1 cellular context compared by ENCODE assay signal in genomic region chr12:121209629-121210572, GRCh38.
TF ChIP-seq lines count a peak whose summit lies in the region.

A gene with protein sequence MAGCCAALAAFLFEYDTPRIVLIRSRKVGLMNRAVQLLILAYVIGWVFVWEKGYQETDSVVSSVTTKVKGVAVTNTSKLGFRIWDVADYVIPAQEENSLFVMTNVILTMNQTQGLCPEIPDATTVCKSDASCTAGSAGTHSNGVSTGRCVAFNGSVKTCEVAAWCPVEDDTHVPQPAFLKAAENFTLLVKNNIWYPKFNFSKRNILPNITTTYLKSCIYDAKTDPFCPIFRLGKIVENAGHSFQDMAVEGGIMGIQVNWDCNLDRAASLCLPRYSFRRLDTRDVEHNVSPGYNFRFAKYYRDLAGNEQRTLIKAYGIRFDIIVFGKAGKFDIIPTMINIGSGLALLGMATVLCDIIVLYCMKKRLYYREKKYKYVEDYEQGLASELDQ (plus strand): TSS chr12:121210129. CDS start chr12:121210165, 36 bp downstream.

TF ChIP-seq in K562, 482 proteins besides CTCF, POLR2A, EP300 and RAD21 (continued from another document and continues in another):
- TF ChIP-seq ZNF609 (CRISPR knock-in tag; IDR thresholded peaks at IDR 0.05; ENCODE audit: borderline replicate concordance) = peak; percentile 42; the same call in 1 of the 2 replicates
- TF ChIP-seq DPF2 (IDR thresholded peaks at IDR 0.05) = 0 out of 2 replicates have a peak, but pooled peaks have one; percentile 34
- TF ChIP-seq ZNF143 (CRISPR knock-in tag; IDR thresholded peaks at IDR 0.05) = no peak
- TF ChIP-seq, protein P1, sequence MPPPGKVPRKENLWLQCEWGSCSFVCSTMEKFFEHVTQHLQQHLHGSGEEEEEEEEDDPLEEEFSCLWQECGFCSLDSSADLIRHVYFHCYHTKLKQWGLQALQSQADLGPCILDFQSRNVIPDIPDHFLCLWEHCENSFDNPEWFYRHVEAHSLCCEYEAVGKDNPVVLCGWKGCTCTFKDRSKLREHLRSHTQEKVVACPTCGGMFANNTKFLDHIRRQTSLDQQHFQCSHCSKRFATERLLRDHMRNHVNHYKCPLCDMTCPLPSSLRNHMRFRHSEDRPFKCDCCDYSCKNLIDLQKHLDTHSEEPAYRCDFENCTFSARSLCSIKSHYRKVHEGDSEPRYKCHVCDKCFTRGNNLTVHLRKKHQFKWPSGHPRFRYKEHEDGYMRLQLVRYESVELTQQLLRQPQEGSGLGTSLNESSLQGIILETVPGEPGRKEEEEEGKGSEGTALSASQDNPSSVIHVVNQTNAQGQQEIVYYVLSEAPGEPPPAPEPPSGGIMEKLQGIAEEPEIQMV (tag; conservative IDR thresholded peaks at IDR 0.05; ENCODE audit: low read depth) = peak; percentile 46; the same call in 1 of the 2 replicates
- no peak for TF ChIP-seq SREBF1 (IDR thresholded peaks at IDR 0.05; ENCODE audit: borderline replicate concordance, low read depth, low read length)
- no peak for TF ChIP-seq ZNF778 (CRISPR knock-in tag; IDR thresholded peaks at IDR 0.05)
- TF ChIP-seq ZNF436 (CRISPR knock-in tag; IDR thresholded peaks at IDR 0.05) = no peak
- TF ChIP-seq CXXC5 (CRISPR knock-in tag; IDR thresholded peaks at IDR 0.05) = peak; percentile 90
- TF ChIP-seq NFE2 (IDR thresholded peaks at IDR 0.05; ENCODE audit: low read depth) = no peak
- no peak for TF ChIP-seq PTBP1 (IDR thresholded peaks at IDR 0.05; ENCODE audit: low read depth, low read length)
- TF ChIP-seq, protein P2, sequence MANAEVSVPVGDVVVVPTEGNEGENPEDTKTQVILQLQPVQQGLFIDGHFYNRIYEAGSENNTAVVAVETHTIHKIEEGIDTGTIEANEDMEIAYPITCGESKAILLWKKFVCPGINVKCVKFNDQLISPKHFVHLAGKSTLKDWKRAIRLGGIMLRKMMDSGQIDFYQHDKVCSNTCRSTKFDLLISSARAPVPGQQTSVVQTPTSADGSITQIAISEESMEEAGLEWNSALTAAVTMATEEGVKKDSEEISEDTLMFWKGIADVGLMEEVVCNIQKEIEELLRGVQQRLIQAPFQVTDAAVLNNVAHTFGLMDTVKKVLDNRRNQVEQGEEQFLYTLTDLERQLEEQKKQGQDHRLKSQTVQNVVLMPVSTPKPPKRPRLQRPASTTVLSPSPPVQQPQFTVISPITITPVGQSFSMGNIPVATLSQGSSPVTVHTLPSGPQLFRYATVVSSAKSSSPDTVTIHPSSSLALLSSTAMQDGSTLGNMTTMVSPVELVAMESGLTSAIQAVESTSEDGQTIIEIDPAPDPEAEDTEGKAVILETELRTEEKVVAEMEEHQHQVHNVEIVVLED (CRISPR knock-in tag; IDR thresholded peaks at IDR 0.05) = peak; percentile 78
- TF ChIP-seq SIN3B (IDR thresholded peaks at IDR 0.05; ENCODE audit: low read depth) = no peak
- peak; percentile 40; the same call in 1 of the 2 replicates for TF ChIP-seq ETS1 (conservative IDR thresholded peaks at IDR 0.05; ENCODE audit: control insufficient read depth, low read depth, low read length)
- TF ChIP-seq SMC3 (conservative IDR thresholded peaks at IDR 0.05; ENCODE audit: insufficient read depth, low read depth, low read length) = 0 out of 2 replicates have a peak, but pooled peaks have one; percentile 4
- no peak for TF ChIP-seq SIRT6 (IDR thresholded peaks at IDR 0.05; ENCODE audit: low read depth, low read length)
- TF ChIP-seq, protein P3, sequence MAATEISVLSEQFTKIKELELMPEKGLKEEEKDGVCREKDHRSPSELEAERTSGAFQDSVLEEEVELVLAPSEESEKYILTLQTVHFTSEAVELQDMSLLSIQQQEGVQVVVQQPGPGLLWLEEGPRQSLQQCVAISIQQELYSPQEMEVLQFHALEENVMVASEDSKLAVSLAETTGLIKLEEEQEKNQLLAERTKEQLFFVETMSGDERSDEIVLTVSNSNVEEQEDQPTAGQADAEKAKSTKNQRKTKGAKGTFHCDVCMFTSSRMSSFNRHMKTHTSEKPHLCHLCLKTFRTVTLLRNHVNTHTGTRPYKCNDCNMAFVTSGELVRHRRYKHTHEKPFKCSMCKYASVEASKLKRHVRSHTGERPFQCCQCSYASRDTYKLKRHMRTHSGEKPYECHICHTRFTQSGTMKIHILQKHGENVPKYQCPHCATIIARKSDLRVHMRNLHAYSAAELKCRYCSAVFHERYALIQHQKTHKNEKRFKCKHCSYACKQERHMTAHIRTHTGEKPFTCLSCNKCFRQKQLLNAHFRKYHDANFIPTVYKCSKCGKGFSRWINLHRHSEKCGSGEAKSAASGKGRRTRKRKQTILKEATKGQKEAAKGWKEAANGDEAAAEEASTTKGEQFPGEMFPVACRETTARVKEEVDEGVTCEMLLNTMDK (IDR thresholded peaks at IDR 0.05; ENCODE audit: borderline replicate concordance, insufficient read depth, low read depth, low read length, poor library complexity, severe bottlenecking) = peak; percentile 98
- TF ChIP-seq RAD51 (IDR thresholded peaks at IDR 0.05; ENCODE audit: borderline replicate concordance, low read depth) = no peak
- peak in 1 of 2 experiments; percentile 39; a peak in 1 of 4 replicates for TF ChIP-seq SIN3A (IDR thresholded peaks at IDR 0.05; ENCODE audit: borderline replicate concordance in 2 of 2, control insufficient read depth in 1 of 2, low read depth in 2 of 2, low read length in 2 of 2)
- TF ChIP-seq MAFK (IDR thresholded peaks at IDR 0.05; ENCODE audit: low read length) = no peak
- peak; percentile 79; the same call in 1 of the 2 replicates for TF ChIP-seq ZNF766 (CRISPR knock-in tag; conservative IDR thresholded peaks at IDR 0.05)
- TF ChIP-seq ZNF707 (CRISPR knock-in tag; conservative IDR thresholded peaks at IDR 0.05) = no peak
- TF ChIP-seq HCFC1 (IDR thresholded peaks at IDR 0.05; ENCODE audit: low read depth, low read length) = peak; percentile 57
- no peak for TF ChIP-seq ZNF717 (CRISPR knock-in tag; IDR thresholded peaks at IDR 0.05)
- peak; percentile 32; the same call in 1 of the 2 replicates for TF ChIP-seq NFRKB (IDR thresholded peaks at IDR 0.05; ENCODE audit: low read depth)
- TF ChIP-seq, protein P4, sequence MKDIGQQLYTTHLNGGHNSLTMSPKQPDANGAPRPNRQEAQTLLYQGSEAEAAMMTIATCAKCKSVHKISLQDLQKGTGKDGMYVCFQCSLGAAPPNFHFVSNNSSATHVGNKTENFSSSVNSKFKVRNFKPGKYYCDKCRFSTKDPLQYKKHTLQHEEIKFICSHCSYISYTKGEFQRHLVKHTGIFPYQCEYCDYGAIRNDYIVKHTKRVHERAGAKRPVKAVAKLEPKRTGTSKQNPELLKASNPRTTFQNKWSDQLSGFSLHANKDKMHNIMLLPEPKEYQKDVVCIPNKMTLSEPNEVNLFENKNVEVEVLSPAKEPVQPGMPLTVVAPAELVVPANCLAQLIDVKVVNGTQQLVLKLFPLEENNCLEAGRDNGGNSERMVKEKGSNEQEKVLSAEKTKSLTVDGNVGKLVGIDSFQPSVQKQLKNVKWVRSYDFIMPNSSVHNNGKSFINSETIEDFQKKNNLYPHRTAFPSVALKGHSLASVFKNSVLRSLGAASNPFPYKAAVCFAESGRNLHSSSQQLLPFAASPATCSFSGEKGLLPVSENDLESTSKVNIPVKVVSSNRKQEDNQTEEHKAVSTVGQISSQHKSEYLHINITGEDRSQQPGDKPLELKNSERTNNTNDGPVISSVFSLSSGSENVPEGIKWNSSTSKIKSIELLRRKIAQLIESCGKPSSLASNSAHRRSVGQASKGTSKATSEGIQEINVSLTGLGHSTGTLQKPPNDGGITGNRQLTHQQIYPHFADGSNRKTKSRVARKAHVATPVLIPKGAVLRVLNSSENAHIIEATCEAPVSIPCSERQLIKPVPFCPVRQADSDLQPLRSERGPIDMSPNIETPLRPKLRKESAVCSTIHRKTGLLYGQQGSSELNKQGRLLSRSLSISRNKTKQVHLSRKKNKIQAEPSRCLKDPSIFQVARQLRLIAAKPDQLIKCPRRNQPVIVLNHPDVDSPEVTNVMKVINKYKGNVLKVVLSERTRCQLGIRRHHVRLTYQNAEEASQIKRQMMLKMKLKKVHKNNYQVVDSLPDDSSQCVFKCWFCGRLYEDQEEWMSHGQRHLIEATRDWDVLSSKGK (CRISPR knock-in tag; IDR thresholded peaks at IDR 0.05) = no peak
- TF ChIP-seq PHB2 (IDR thresholded peaks at IDR 0.05; ENCODE audit: low read depth) = no peak
- TF ChIP-seq ESRRB (CRISPR knock-in tag; IDR thresholded peaks at IDR 0.05; ENCODE audit: borderline replicate concordance) = no peak
- no peak for TF ChIP-seq CCAR2 (IDR thresholded peaks at IDR 0.05; ENCODE audit: low read depth, low read length)
- TF ChIP-seq ETV6 (IDR thresholded peaks at IDR 0.05; ENCODE audit: borderline replicate concordance in 1 of 2, low read depth in 2 of 2, low read length in 1 of 2) = 0 out of 4 replicates have a peak, but pooled peaks of 1 of the 2 experiments have one; percentile 53
- no peak for TF ChIP-seq ETV6 (CRISPR knock-in tag; IDR thresholded peaks at IDR 0.05; ENCODE audit: borderline replicate concordance)
- peak; percentile 97 for TF ChIP-seq RBFOX2 (IDR thresholded peaks at IDR 0.05; ENCODE audit: low read depth, low read length)
- TF ChIP-seq, protein P5, sequence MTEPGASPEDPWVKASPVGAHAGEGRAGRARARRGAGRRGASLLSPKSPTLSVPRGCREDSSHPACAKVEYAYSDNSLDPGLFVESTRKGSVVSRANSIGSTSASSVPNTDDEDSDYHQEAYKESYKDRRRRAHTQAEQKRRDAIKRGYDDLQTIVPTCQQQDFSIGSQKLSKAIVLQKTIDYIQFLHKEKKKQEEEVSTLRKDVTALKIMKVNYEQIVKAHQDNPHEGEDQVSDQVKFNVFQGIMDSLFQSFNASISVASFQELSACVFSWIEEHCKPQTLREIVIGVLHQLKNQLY (CRISPR knock-in tag; conservative IDR thresholded peaks at IDR 0.05) = 0 out of 4 replicates have a peak, but pooled peaks of 1 of the 2 experiments have one; percentile 18
- TF ChIP-seq ZKSCAN8 (CRISPR knock-in tag; IDR thresholded peaks at IDR 0.05) = no peak
- no peak for TF ChIP-seq TSC22D4 (tag; IDR thresholded peaks at IDR 0.05)
- TF ChIP-seq ZNF197 (CRISPR knock-in tag; IDR thresholded peaks at IDR 0.05; ENCODE audit: low read depth) = 0 out of 2 replicates have a peak, but pooled peaks have one; percentile 42
- TF ChIP-seq XRCC5 (IDR thresholded peaks at IDR 0.05; ENCODE audit: low read depth, low read length) = no peak; the same call in 1 of the 2 replicates
- peak; percentile 92 for TF ChIP-seq ATF7 (IDR thresholded peaks at IDR 0.05)
- peak; percentile 34; the same call in 1 of the 2 replicates for TF ChIP-seq JUND (IDR thresholded peaks at IDR 0.05; ENCODE audit: borderline replicate concordance, low read depth, low read length)
- peak; percentile 65; the same call in 1 of the 3 replicates for TF ChIP-seq JUND (tag; IDR thresholded peaks at IDR 0.05; ENCODE audit: borderline replicate concordance, low read depth, low read length)
- no peak for TF ChIP-seq FOS (IDR thresholded peaks at IDR 0.05; ENCODE audit: extremely low read depth, insufficient read length)
- peak; percentile 65 for TF ChIP-seq HMGN3 (IDR thresholded peaks at IDR 0.05; ENCODE audit: borderline replicate concordance, extremely low read depth, insufficient read length, low read depth, low read length)
- TF ChIP-seq ZNF589 (CRISPR knock-in tag; IDR thresholded peaks at IDR 0.05; ENCODE audit: low read depth) = peak; percentile 82
- 0 out of 2 replicates have a peak, but pooled peaks have one; percentile 85 for TF ChIP-seq ZNF282 (CRISPR knock-in tag; IDR thresholded peaks at IDR 0.05)
- no peak for TF ChIP-seq ID3 (CRISPR knock-in tag; IDR thresholded peaks at IDR 0.05)
- peak; percentile 44; the same call in 1 of the 2 replicates for TF ChIP-seq ID3 (tag; IDR thresholded peaks at IDR 0.05)
- peak; percentile 88 for TF ChIP-seq CCNT2 (IDR thresholded peaks at IDR 0.05; ENCODE audit: borderline replicate concordance, extremely low read depth, insufficient read length, low read depth, low read length)
- no peak for TF ChIP-seq IFI16 (CRISPR knock-in tag; IDR thresholded peaks at IDR 0.05)
- TF ChIP-seq BHLHE40 (IDR thresholded peaks at IDR 0.05; ENCODE audit: low read length) = peak; percentile 80
